In genomic region chr4:153211986-153212720, GRCh38 we compare ENCODE assay signal across 14 cellular contexts. TPM values are rescaled to one million over a fixed set of nuclear protein-coding genes. Genes with fewer than 3 reads are reported as not detected.
DNase-seq lines count a peak whose midpoint lies in the region; ATAC-seq and TF ChIP-seq lines count a peak whose summit lies in the region.
"Had no signal": no experiment of that assay in that cellular context is flagged by ENCODE, and none has a peak within 500 bp of the region (broad histone marks: within the 10 kb centered on the region; RNA-seq: fewer than 3 reads in every experiment).

No MANE protein-coding gene starts in this region.

- no peak overlapping the region for H2AFZ ChIP-seq in SK-N-SH (ENCODE audit: low read depth)

- H3K27me3 Mint-ChIP-seq in activated naive CD8-positive, alpha-beta T cell treated with anti-CD3 and anti-CD28 coated beads, Interleukin-2, amount 50 U/mL, for 24 hours: peaks cover 7% of the 10 kb centered on the region

- ATAC-seq in SK-N-SH treated with all-trans-retinoic acid at 6 μM for 48 hours (no peak; the same call in 2 of the 3 replicates), GM19035 (IDR thresholded peaks at IDR 0.05; ENCODE audit: unreplicated experiment) (no peak), GM21367 (IDR thresholded peaks at IDR 0.05; ENCODE audit: unreplicated experiment) (no peak), HG02852 (IDR thresholded peaks at IDR 0.05; ENCODE audit: unreplicated experiment) (no peak)
- ATAC-seq in activated naive CD8-positive, alpha-beta T cell treated with anti-CD3 and anti-CD28 coated beads, Interleukin-2, amount 50 U/mL, for 24 hours: peak; percentile 70
- ATAC-seq: HCT116 had no signal

- H3K4me2 ChIP-seq in SK-N-SH: no peak overlapping the region

- CTCF ChIA-PET in SK-N-SH (lab: Yijun Ruan, JAX): interaction anchor here (1.1 to 2.9 kb wide), 3 partner anchors 12 to 69 kb away, joined by 3 to 15 read pairs (median 7); no protein-coding TSS in a partner anchor

- H3F3A ChIP-seq in SK-N-SH (replicated peaks; ENCODE audit: insufficient read depth): no peaks in the 10 kb centered on the region

- H3K27ac Mint-ChIP-seq in activated naive CD8-positive, alpha-beta T cell treated with anti-CD3 and anti-CD28 coated beads, Interleukin-2, amount 50 U/mL, for 24 hours: peak overlapping the region; percentile 57
- H3K27ac Mint-ChIP-seq: activated naive CD8-positive, alpha-beta T cell treated with anti-CD3 and anti-CD28 coated beads, Interleukin-2, amount 10 ng/mL, durations not matched to agents 7 days and 5 days had no signal

- no peaks in the 10 kb centered on the region for H3K36me3 Mint-ChIP-seq in activated naive CD8-positive, alpha-beta T cell treated with anti-CD3 and anti-CD28 coated beads, Interleukin-2, amount 50 U/mL, for 24 hours (ENCODE audit: low read depth)

- H3K4me3 Mint-ChIP-seq in activated naive CD8-positive, alpha-beta T cell treated with anti-CD3 and anti-CD28 coated beads, Interleukin-2, amount 50 U/mL, for 24 hours: no peak overlapping the region
- H3K4me3 Mint-ChIP-seq: activated naive CD8-positive, alpha-beta T cell treated with anti-CD3 and anti-CD28 coated beads, Interleukin-2, amount 10 ng/mL, durations not matched to agents 7 days and 5 days had no signal

- TF ChIP-seq RAD21 in SK-N-SH (IDR thresholded peaks at IDR 0.05; ENCODE audit: low read length): no peak

- H3K9me2 ChIP-seq in SK-N-SH: no peaks in the 10 kb centered on the region

- H3K36me3 ChIP-seq in SK-N-SH (replicated peaks in 1 of 2; ENCODE audit: control insufficient read depth in 1 of 2, insufficient read depth in 2 of 2, low read length in 1 of 2): no peaks in the 10 kb centered on the region
- H3K36me3 ChIP-seq: Peyer's patch, tibial nerve had no signal

- no peaks in the 10 kb centered on the region for H4K20me1 ChIP-seq in SK-N-SH (ENCODE audit: insufficient read depth)

- TF ChIP-seq EP300 in SK-N-SH (IDR thresholded peaks at IDR 0.05; ENCODE audit: borderline replicate concordance in 1 of 2, low read depth in 1 of 2, low read length in 1 of 2): no peak

- no peak overlapping the region for H3K4me3 ChIP-seq in SK-N-SH (ENCODE audit: low read depth in 2 of 2, low read length in 1 of 2)
- no peak overlapping the region for H3K4me3 ChIP-seq in fibroblast of the aortic adventitia (ENCODE audit: low read depth, low read length)
- H3K4me3 ChIP-seq: Peyer's patch, tibial nerve had no signal

- H3K9me3 ChIP-seq in SK-N-SH: no peaks in the 10 kb centered on the region
- H3K9me3 ChIP-seq: Peyer's patch, tibial nerve had no signal

- 0 out of 4 replicates have a peak overlapping the region, but pooled peaks of 1 of the 2 experiments have one; percentile 58 for H3K27ac ChIP-seq in SK-N-SH (ENCODE audit: low read depth in 2 of 2, low read length in 1 of 2)
- H3K27ac ChIP-seq: Peyer's patch had no signal

- WGBS in SK-N-SH (ENCODE audit: low lambda C conversion rate): 62% methylated on average over 5 of the region's 5 CpGs

- TF ChIP-seq CTCF in SK-N-SH (IDR thresholded peaks at IDR 0.05) (no peak), fibroblast of the aortic adventitia (IDR thresholded peaks at IDR 0.05; ENCODE audit: insufficient read depth, low read length) (no peak)

- no peak for DNase-seq in SK-N-SH
- no peak for DNase-seq in activated naive CD8-positive, alpha-beta T cell treated with anti-CD3 and anti-CD28 coated beads, Interleukin-2, amount 50 U/mL, for 24 hours
- peak; percentile 80 for DNase-seq in fibroblast of the aortic adventitia (ENCODE audit: low read depth)
- peak; percentile 60 for DNase-seq in stromal cell of bone marrow (ENCODE audit: low read depth)
- DNase-seq: ACHN; activated naive CD8-positive, alpha-beta T cell treated with anti-CD3 and anti-CD28 coated beads, Interleukin-2, amount 10 ng/mL, durations not matched to agents 7 days and 5 days; KBM-7; Peyer's patch had no signal

- H3K4me1 ChIP-seq in SK-N-SH (ENCODE audit: control insufficient read depth in 1 of 2, insufficient read depth in 2 of 2, low read depth in 1 of 2, low read length in 1 of 2): peaks cover 0 to 11% of the 10 kb centered on the region in 2 experiments; a peak in 2 of 4 replicates

- H3K79me2 ChIP-seq in SK-N-SH (ENCODE audit: insufficient read depth): no peaks in the 10 kb centered on the region

- H3K9ac ChIP-seq in SK-N-SH: no peak overlapping the region

- no peaks in the 10 kb centered on the region for H3K27me3 ChIP-seq in SK-N-SH (ENCODE audit: insufficient read depth)
- H3K27me3 ChIP-seq: Peyer's patch, tibial nerve had no signal

- H3K4me1 Mint-ChIP-seq in activated naive CD8-positive, alpha-beta T cell treated with anti-CD3 and anti-CD28 coated beads, Interleukin-2, amount 50 U/mL, for 24 hours: peaks cover 17% of the 10 kb centered on the region

- no peaks in the 10 kb centered on the region for H3K9me3 Mint-ChIP-seq in activated naive CD8-positive, alpha-beta T cell treated with anti-CD3 and anti-CD28 coated beads, Interleukin-2, amount 50 U/mL, for 24 hours

- POLR2A ChIA-PET in SK-N-SH (lab: Yijun Ruan, JAX): interaction anchor here (0.6 to 1.2 kb wide), 2 partner anchors 11 to 65 kb away, joined by 4 to 6 read pairs; no protein-coding TSS in a partner anchor

TF ChIP-seq in SK-N-SH treated with all-trans-retinoic acid at 6 μM for 48 hours, 23 proteins besides CTCF, POLR2A, EP300 and RAD21:
- TF ChIP-seq ISL1 (CRISPR knock-in tag; IDR thresholded peaks at IDR 0.05): 0 out of 2 replicates have a peak, but pooled peaks have one; percentile 11
- no peak for TF ChIP-seq ESRRG (CRISPR knock-in tag; IDR thresholded peaks at IDR 0.05)
- TF ChIP-seq, protein P1, sequence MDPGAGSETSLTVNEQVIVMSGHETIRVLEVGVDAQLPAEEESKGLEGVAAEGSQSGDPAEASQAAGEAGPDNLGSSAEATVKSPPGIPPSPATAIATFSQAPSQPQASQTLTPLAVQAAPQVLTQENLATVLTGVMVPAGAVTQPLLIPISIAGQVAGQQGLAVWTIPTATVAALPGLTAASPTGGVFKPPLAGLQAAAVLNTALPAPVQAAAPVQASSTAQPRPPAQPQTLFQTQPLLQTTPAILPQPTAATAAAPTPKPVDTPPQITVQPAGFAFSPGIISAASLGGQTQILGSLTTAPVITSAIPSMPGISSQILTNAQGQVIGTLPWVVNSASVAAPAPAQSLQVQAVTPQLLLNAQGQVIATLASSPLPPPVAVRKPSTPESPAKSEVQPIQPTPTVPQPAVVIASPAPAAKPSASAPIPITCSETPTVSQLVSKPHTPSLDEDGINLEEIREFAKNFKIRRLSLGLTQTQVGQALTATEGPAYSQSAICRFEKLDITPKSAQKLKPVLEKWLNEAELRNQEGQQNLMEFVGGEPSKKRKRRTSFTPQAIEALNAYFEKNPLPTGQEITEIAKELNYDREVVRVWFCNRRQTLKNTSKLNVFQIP (CRISPR knock-in tag; IDR thresholded peaks at IDR 0.05; ENCODE audit: borderline replicate concordance, low read depth): no peak

TF ChIP-seq in SK-N-SH, 30 proteins besides CTCF, POLR2A, EP300 and RAD21:
- no peak for TF ChIP-seq SMC3 (IDR thresholded peaks at IDR 0.05; ENCODE audit: low read depth, low read length)
- no peak for TF ChIP-seq ELF1 (IDR thresholded peaks at IDR 0.05)
- no peak for TF ChIP-seq EZH2phosphoT487 (IDR thresholded peaks at IDR 0.05; ENCODE audit: borderline replicate concordance, low read depth)
- no peak for TF ChIP-seq TEAD4 (IDR thresholded peaks at IDR 0.05; ENCODE audit: borderline replicate concordance, insufficient read depth)
- no peak for TF ChIP-seq RFX5 (IDR thresholded peaks at IDR 0.05; ENCODE audit: low read length)
- no peak for TF ChIP-seq MXI1 (IDR thresholded peaks at IDR 0.05; ENCODE audit: low read depth, low read length)
- no peak for TF ChIP-seq GATA2 (CRISPR knock-in tag; IDR thresholded peaks at IDR 0.05)
- TF ChIP-seq FOSL2 (IDR thresholded peaks at IDR 0.05; ENCODE audit: borderline replicate concordance, low read depth): no peak
- TF ChIP-seq RCOR1 (IDR thresholded peaks at IDR 0.05; ENCODE audit: low read length): no peak
- no peak for TF ChIP-seq JUND (IDR thresholded peaks at IDR 0.05)
- TF ChIP-seq NFIC (IDR thresholded peaks at IDR 0.05; ENCODE audit: borderline replicate concordance): no peak
- no peak for TF ChIP-seq NRF1 (IDR thresholded peaks at IDR 0.05; ENCODE audit: low read depth, low read length)
- no peak for TF ChIP-seq MEF2A (IDR thresholded peaks at IDR 0.05; ENCODE audit: borderline replicate concordance, low read depth)
- TF ChIP-seq PBX3 (IDR thresholded peaks at IDR 0.05): no peak

RNA-seq across cellular contexts. Expression of gene TRIM2, which starts 7.9 kb away (rescaled TPM):
- polyA plus RNA-seq in SK-N-SH (2012; rRNA removed): 16.4 and 21.2 TPM in 2 replicates
- 13.7 and 16.3 TPM in 2 replicates for polyA plus RNA-seq in SK-N-SH (2012; cell fraction: cytosol; rRNA removed)
- polyA plus RNA-seq in SK-N-SH (2012; cell fraction: nucleus; rRNA removed): 21.6 and 24.9 TPM in 2 replicates
- total RNA-seq in fibroblast of the aortic adventitia (ENCODE audit: low replicate concordance): 34.6 and 78.5 TPM in 2 replicates

Comparison
In these comparisons a context has a peak if more than half of its experiments do, and no peak if none do; other contexts are left out.
1. DNase-seq: peak in fibroblast of the aortic adventitia (single experiment) and stromal cell of bone marrow (single experiment); none in SK-N-SH (single experiment) and activated naive CD8-positive, alpha-beta T cell treated with anti-CD3 and anti-CD28 coated beads, Interleukin-2, amount 50 U/mL, for 24 hours (single experiment).